In the genomic region with DNA sequence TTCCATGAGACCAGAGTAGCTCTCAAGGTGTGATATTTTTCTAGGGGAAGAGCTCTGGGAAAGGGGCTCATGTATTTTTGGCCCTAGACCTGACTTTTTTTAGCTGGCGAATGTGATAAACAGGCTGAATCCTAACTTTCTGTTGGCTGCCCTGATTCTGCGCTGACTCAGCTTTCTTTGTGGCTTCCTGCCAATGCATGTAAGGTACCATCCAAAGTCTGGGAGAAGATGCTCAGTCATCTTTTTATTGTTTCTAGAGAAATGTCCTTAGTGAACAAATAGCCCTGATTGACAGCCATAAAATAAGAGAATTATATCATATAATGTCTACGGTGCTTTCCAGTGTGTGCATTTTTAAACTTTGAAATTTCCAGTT, we compare ENCODE assay signal across 19 cellular contexts.
DNase-seq lines count a peak whose midpoint lies in the region; ATAC-seq, FAIRE-seq and TF ChIP-seq lines count a peak whose summit lies in the region.
"Had no signal": no experiment of that assay in that cellular context is flagged by ENCODE, and none has a peak within 500 bp of the region (broad histone marks: within the 10 kb centered on the region; RNA-seq: fewer than 3 reads in every experiment).

No MANE protein-coding gene starts in this region.

- H4K5ac ChIP-seq in H1 (ENCODE audit: insufficient read length, low read depth, low read length) = no peak overlapping the region

- no peak overlapping the region for H3K27ac ChIP-seq in H1 (ENCODE audit: low read depth, low read length)
- H3K27ac ChIP-seq: Peyer's patch had no signal

- no peak overlapping the region for H2BK12ac ChIP-seq in H1 (ENCODE audit: low read depth, low read length)

- H2BK15ac ChIP-seq in H1 (ENCODE audit: low read length) = no peak overlapping the region

- no peaks in the 10 kb centered on the region for H4K20me1 ChIP-seq in H1 (replicated peaks in 1 of 2; ENCODE audit: control insufficient read depth in 1 of 2, insufficient read depth in 2 of 2, low read length in 2 of 2)

- no peak for TF ChIP-seq RAD21 in H1 (IDR thresholded peaks at IDR 0.05 in 1 of 2, conservative IDR thresholded peaks at IDR 0.05 in 1 of 2; ENCODE audit: low read depth in 2 of 2, low read length in 2 of 2)

- H3K36me3 ChIP-seq in H1 (ENCODE audit: control insufficient read depth in 2 of 4, insufficient read depth in 4 of 4, low read length in 3 of 4) = no peaks in the 10 kb centered on the region
- H3K36me3 ChIP-seq: Peyer's patch had no signal

- no peak overlapping the region for H4K8ac ChIP-seq in H1 (ENCODE audit: extremely low read depth, insufficient read depth, low read length)

- no peaks in the 10 kb centered on the region for H3K79me2 ChIP-seq in H1 (ENCODE audit: control insufficient read depth in 1 of 2, insufficient read depth in 2 of 2, low read length in 2 of 2)

- CTCF ChIA-PET in H1 (lab: Charles Lee; ENCODE audit: partially characterized antibody) = interaction anchor here (0.8 to 13.0 kb wide), 14 partner anchors 18 to 772 kb away, joined by 3 to 105 read pairs (median 6); partner anchors contain the start of gene MBNL2

- H3K56ac ChIP-seq in H1 (replicated peaks; ENCODE audit: insufficient read length, low read depth, low read length) = no peak overlapping the region

- DNase-seq in G401 (ENCODE audit: low spot score) (peak; percentile 42), H1 (ENCODE audit: low read depth in 1 of 2, low spot score in 2 of 2) (no peak), occipital lobe (lab: John Stamatoyannopoulos, UW) (peak; percentile 27), NCI-H2196 treated with DMSO at 0.1 percent for 48 hours (lab: John Stamatoyannopoulos, UW; ENCODE audit: unreplicated experiment) (no peak), head of caudate nucleus (no peak)
- no peak for DNase-seq in stimulated activated CD4-positive, alpha-beta T cell treated with anti-CD3 and anti-CD28 coated beads, Interleukin-15, amount 100 ng/mL, for 24 hours
- DNase-seq: activated CD4-positive, alpha-beta T cell treated with anti-CD3 and anti-CD28 coated beads for 48 hours; activated CD8-positive, alpha-beta memory T cell treated with anti-CD3 and anti-CD28 coated beads, Interleukin-2, amount 50 U/mL, for 4 hours; activated gamma-delta T cell treated with Interleukin-2 at 50 U/mL for 16 hours; aorta; GF-D8; NCI-H1092; NCI-H2081 treated with DMSO at 0.1 percent for 48 hours; NCI-H748 treated with DMSO at 0.1 percent for 48 hours; stimulated activated CD4-positive, alpha-beta T cell treated with anti-CD3 and anti-CD28 coated beads, Interleukin-4, amount 100 ng/mL, for 24 hours had no signal

- H2AK5ac ChIP-seq in H1 (ENCODE audit: low read depth, low read length) = no peak overlapping the region

- WGBS in H1 (ENCODE audit: extremely low coverage in 1 of 2, insufficient coverage in 1 of 2, insufficient read length in 1 of 2, insufficient replicate concordance in 2 of 2, low coverage in 1 of 2, low lambda C conversion rate in 2 of 2, missing lambda C conversion rate in 1 of 2), 2 experiments = 95% methylated on average over 3 of the region's 3 CpGs; no CpG with 5 or more reads in 1 of the 2 experiments

- H3K9me3 ChIP-seq in H1 (ENCODE audit: insufficient read depth in 2 of 2, low read depth in 1 of 2, low read length in 1 of 2) = no peaks in the 10 kb centered on the region
- H3K9me3 ChIP-seq: Peyer's patch had no signal

- in situ Hi-C loops in G401 (cut with HindIII; ENCODE audit: low sequenced_read_pairs) = no loop called here

- intact Hi-C loops in head of caudate nucleus (cut with DNase I) = no loop called here

- no peak overlapping the region for H2BK5ac ChIP-seq in H1 (ENCODE audit: low read depth, low read length)

- no peak overlapping the region for H2BK20ac ChIP-seq in H1 (ENCODE audit: low read length)

- no peak for FAIRE-seq in H1 (lab: Jason Lieb, UNC)
- FAIRE-seq: TTC549 had no signal

- H4K91ac ChIP-seq in H1 (replicated peaks; ENCODE audit: insufficient read length, low read length) = no peak overlapping the region

- POLR2A ChIA-PET in H1 (lab: Charles Lee; ENCODE audit: partially characterized antibody) = no interaction called here

- H3K4me1 ChIP-seq in H1 (replicated peaks in 1 of 4; ENCODE audit: control insufficient read depth in 3 of 4, insufficient read depth in 4 of 4, low read length in 3 of 4) = no peaks in the 10 kb centered on the region; a peak in 1 of 7 replicates

- no peak overlapping the region for H3K9ac ChIP-seq in H1 (replicated peaks in 1 of 4; ENCODE audit: extremely low read depth in 1 of 4, low read depth in 3 of 4, low read length in 3 of 4)

- no peak overlapping the region for H3K18ac ChIP-seq in H1 (ENCODE audit: extremely low read depth, low read length)

- ATAC-seq in SK-N-SH treated with all-trans-retinoic acid at 6 μM for 48 hours (peak; percentile 36), HG03342 (IDR thresholded peaks at IDR 0.05; ENCODE audit: unreplicated experiment) (no peak)

- no peak for TF ChIP-seq POLR2A in H1 (IDR thresholded peaks at IDR 0.05; ENCODE audit: control extremely low read depth in 1 of 2, low read depth in 2 of 2, low read length in 2 of 2)

- no peaks in the 10 kb centered on the region for H3K23me2 ChIP-seq in H1 (ENCODE audit: low read depth, low read length)

- H3K14ac ChIP-seq in H1 (ENCODE audit: insufficient read length) = no peak overlapping the region

- no peak overlapping the region for H3K4ac ChIP-seq in H1 (replicated peaks; ENCODE audit: insufficient read length, low read depth, low read length)

- H3K4me2 ChIP-seq in H1 (ENCODE audit: insufficient read depth in 1 of 2, low read depth in 2 of 2, low read length in 2 of 2) = no peak overlapping the region

- H3K23ac ChIP-seq in H1 (ENCODE audit: insufficient read length) = no peak overlapping the region

- H2AFZ ChIP-seq in H1 (ENCODE audit: low read length) = no peak overlapping the region

- no peaks in the 10 kb centered on the region for H3K27me3 ChIP-seq in H1 (replicated peaks in 1 of 4; ENCODE audit: control insufficient read depth in 3 of 4, extremely low read depth in 1 of 4, insufficient read depth in 3 of 4, low read length in 3 of 4)
- H3K27me3 ChIP-seq: Peyer's patch had no signal

- no peaks in the 10 kb centered on the region for H3K79me1 ChIP-seq in H1 (ENCODE audit: low read depth, low read length)

- no peak for TF ChIP-seq EP300 in H1 (IDR thresholded peaks at IDR 0.05; ENCODE audit: borderline replicate concordance in 1 of 2, low read depth in 2 of 2, low read length in 2 of 2)

- no peak overlapping the region for H3K4me3 ChIP-seq in H1 (ENCODE audit: extremely low read depth in 1 of 4, insufficient read depth in 2 of 4, low read depth in 3 of 4, low read length in 4 of 4)
- H3K4me3 ChIP-seq: Peyer's patch had no signal

- no peak for TF ChIP-seq CTCF in H1 (IDR thresholded peaks at IDR 0.05; ENCODE audit: control extremely low read depth in 1 of 3, insufficient read depth in 1 of 3, low read depth in 1 of 3, low read length in 3 of 3)

- H2BK120ac ChIP-seq in H1 (replicated peaks; ENCODE audit: low read depth, low read length) = no peak overlapping the region

TF ChIP-seq in SK-N-SH treated with all-trans-retinoic acid at 6 μM for 48 hours, 23 proteins besides CTCF, POLR2A, EP300 and RAD21:
- no peak for TF ChIP-seq SNAI2 (CRISPR knock-in tag; IDR thresholded peaks at IDR 0.05)
- no peak for TF ChIP-seq BACH2 (CRISPR knock-in tag; IDR thresholded peaks at IDR 0.05; ENCODE audit: borderline replicate concordance)
- TF ChIP-seq ISL1 (CRISPR knock-in tag; IDR thresholded peaks at IDR 0.05) = peak; percentile 6; the same call in 1 of the 2 replicates
- TF ChIP-seq, protein P1, sequence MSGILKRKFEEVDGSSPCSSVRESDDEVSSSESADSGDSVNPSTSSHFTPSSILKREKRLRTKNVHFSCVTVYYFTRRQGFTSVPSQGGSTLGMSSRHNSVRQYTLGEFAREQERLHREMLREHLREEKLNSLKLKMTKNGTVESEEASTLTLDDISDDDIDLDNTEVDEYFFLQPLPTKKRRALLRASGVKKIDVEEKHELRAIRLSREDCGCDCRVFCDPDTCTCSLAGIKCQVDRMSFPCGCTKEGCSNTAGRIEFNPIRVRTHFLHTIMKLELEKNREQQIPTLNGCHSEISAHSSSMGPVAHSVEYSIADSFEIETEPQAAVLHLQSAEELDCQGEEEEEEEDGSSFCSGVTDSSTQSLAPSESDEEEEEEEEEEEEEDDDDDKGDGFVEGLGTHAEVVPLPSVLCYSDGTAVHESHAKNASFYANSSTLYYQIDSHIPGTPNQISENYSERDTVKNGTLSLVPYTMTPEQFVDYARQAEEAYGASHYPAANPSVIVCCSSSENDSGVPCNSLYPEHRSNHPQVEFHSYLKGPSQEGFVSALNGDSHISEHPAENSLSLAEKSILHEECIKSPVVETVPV (CRISPR knock-in tag; IDR thresholded peaks at IDR 0.05) = no peak
- TF ChIP-seq ZNF70 (CRISPR knock-in tag; IDR thresholded peaks at IDR 0.05) = no peak

TF ChIP-seq in H1, 55 proteins besides CTCF, POLR2A, EP300 and RAD21:
- TF ChIP-seq NANOG (IDR thresholded peaks at IDR 0.05; ENCODE audit: insufficient read depth, low read depth, low read length, poor library complexity, severe bottlenecking) (no peak), MAFK (IDR thresholded peaks at IDR 0.05; ENCODE audit: low read depth, low read length) (peak; percentile 64)

Comparison
In these comparisons a context has a peak if more than half of its experiments do, and no peak if none do; other contexts are left out.
1. DNase-seq: peak in G401 (single experiment) and occipital lobe (single experiment); none in H1 (0 of 2), NCI-H2196 treated with DMSO at 0.1 percent for 48 hours (single experiment), stimulated activated CD4-positive, alpha-beta T cell treated with anti-CD3 and anti-CD28 coated beads, Interleukin-15, amount 100 ng/mL, for 24 hours (single experiment) and head of caudate nucleus (0 of 42).